ENCODE assay signal across 9 cellular contexts in the genomic region with DNA sequence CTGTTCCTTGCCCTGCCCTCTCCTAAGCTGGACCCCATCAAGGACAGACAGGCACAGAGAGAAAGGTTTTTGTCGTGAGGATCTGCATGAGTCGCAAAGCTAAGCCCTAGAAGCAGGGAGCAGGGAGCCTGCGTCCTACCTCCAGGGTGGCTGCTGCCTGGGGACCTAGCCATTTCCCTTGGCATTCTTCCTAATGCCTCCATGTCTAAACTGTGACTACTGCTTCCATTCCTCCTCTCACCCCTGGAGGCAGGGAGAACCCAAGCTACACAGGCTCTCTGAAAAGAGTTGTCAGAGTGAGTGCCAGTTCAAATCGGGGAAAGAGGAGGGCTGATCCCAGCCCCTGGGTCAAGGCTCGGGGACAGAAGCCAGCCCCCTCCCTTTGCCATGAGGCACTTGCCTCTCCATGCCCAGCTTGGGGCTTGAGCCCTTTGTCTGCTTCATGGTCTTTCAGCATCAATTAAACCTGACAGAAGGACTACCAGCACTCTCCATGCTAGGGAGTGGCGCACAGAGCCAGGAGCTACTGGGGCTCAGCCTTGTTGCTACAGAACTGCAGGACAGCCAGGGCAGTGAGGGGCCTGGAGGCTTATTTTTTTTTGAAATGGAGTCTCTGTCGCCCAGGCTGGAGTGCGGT. TPM values are rescaled to one million over a fixed set of nuclear protein-coding genes. Genes with fewer than 3 reads are reported as not detected.
DNase-seq lines count a peak whose midpoint lies in the region; ATAC-seq, FAIRE-seq and TF ChIP-seq lines count a peak whose summit lies in the region.
"Had no signal": no experiment of that assay in that cellular context is flagged by ENCODE, and none has a peak within 500 bp of the region (broad histone marks: within the 10 kb centered on the region; RNA-seq: fewer than 3 reads in every experiment).

No MANE protein-coding gene starts in this region.

- BruUV-seq in Caco-2 (replicated peaks; lab: Mats Ljungman, UMichigan): no TSS peak

- H3K4me2 ChIP-seq in Karpas-422 (ENCODE audit: low read depth, low read length, poor library complexity, severe bottlenecking): peak overlapping the region; percentile 84
- peak overlapping the region; percentile 42 for H3K4me2 ChIP-seq in astrocyte (ENCODE audit: low read length)

- no peak overlapping the region for H3K4me3 ChIP-seq in Caco-2 (ENCODE audit: low read depth, low read length)
- H3K4me3 ChIP-seq in Karpas-422 (ENCODE audit: low read length): peak overlapping the region; percentile 73; the same call in 1 of the 2 replicates
- H3K4me3 ChIP-seq in astrocyte (ENCODE audit: insufficient read depth, low read depth, low read length): no peak overlapping the region
- H3K4me3 ChIP-seq in naive thymus-derived CD4-positive, alpha-beta T cell (ENCODE audit: low read length): no peak overlapping the region
- H3K4me3 ChIP-seq in BE2C (ENCODE audit: low read depth, low read length): no peak overlapping the region

- H3K4me3 Mint-ChIP-seq in Caco-2 (ENCODE audit: unreplicated experiment): peak overlapping the region; percentile 22
- no peak overlapping the region for H3K4me3 Mint-ChIP-seq in astrocyte (ENCODE audit: unreplicated experiment)
- peak overlapping the region in 1 of 10 donors; percentile 94 for H3K4me3 Mint-ChIP-seq in naive thymus-derived CD4-positive, alpha-beta T cell

- peaks cover 7% of the 10 kb centered on the region; the same call in 1 of the 2 replicates for H3K4me1 ChIP-seq in Caco-2
- peaks cover 72% of the 10 kb centered on the region for H3K4me1 ChIP-seq in Karpas-422 (ENCODE audit: low read length)
- H3K4me1 ChIP-seq in astrocyte (ENCODE audit: insufficient read depth, low read length): peaks cover 59% of the 10 kb centered on the region
- H3K4me1 ChIP-seq in naive thymus-derived CD4-positive, alpha-beta T cell (ENCODE audit: control insufficient read depth in 2 of 2, insufficient read depth in 2 of 2, low read length in 2 of 2): peaks cover 17 to 29% of the 10 kb centered on the region in 2 donors
- peaks cover 55% of the 10 kb centered on the region for H3K4me1 ChIP-seq in BE2C

- H3K9me3 ChIP-seq in Caco-2 (no peaks in the 10 kb centered on the region), Karpas-422 (ENCODE audit: low read length) (no peaks in the 10 kb centered on the region), astrocyte (ENCODE audit: insufficient read depth, low read depth, low read length) (no peaks in the 10 kb centered on the region), BE2C (no peaks in the 10 kb centered on the region)
- H3K9me3 ChIP-seq in naive thymus-derived CD4-positive, alpha-beta T cell (ENCODE audit: control insufficient read depth in 2 of 3, low read length in 3 of 3): no peaks in the 10 kb centered on the region

- intact Hi-C loops in Caco-2 (cut with micrococcal nuclease; ENCODE audit: unreplicated experiment): loop anchor here (10.0 kb wide), 1 partner anchor 202 kb away; the partner anchor contains the start of genes CCDC32 and RPUSD2
- intact Hi-C loops in naive thymus-derived CD4-positive, alpha-beta T cell (cut with micrococcal nuclease): loop anchor here in 1 of 2 donors (5.0 kb wide), 1 partner anchor 174 kb away; the partner anchor contains the start of gene KNL1

- H3K4me1 Mint-ChIP-seq in Caco-2 (ENCODE audit: low read depth, unreplicated experiment) (peaks cover 11% of the 10 kb centered on the region), astrocyte (ENCODE audit: low read depth, unreplicated experiment) (peaks cover 21% of the 10 kb centered on the region)
- peaks cover 24 to 55% (median 49%) of the 10 kb centered on the region in 7 donors for H3K4me1 Mint-ChIP-seq in naive thymus-derived CD4-positive, alpha-beta T cell

- peak overlapping the region; percentile 85; the same call in 1 of the 2 replicates for H3K9ac ChIP-seq in Karpas-422 (ENCODE audit: low read length)
- H3K9ac ChIP-seq in astrocyte (ENCODE audit: low read length): no peak overlapping the region

- no peak for FAIRE-seq in astrocyte (lab: Jason Lieb, UNC)
- FAIRE-seq: colon had no signal

- TF ChIP-seq CTCF in Caco-2 (IDR thresholded peaks at IDR 0.05; ENCODE audit: insufficient read depth in 1 of 2, low read depth in 1 of 2, low read length in 1 of 2, severe bottlenecking in 1 of 2, unreplicated experiment in 1 of 2): no peak
- no peak for TF ChIP-seq CTCF in astrocyte (IDR thresholded peaks at IDR 0.05; ENCODE audit: insufficient read depth, low read depth, low read length)
- no peak for TF ChIP-seq CTCF in BE2C (IDR thresholded peaks at IDR 0.05; ENCODE audit: low read depth, low read length)

- no peak for ATAC-seq in naive thymus-derived CD4-positive, alpha-beta T cell
- no peak for ATAC-seq in GM21717 (IDR thresholded peaks at IDR 0.05; ENCODE audit: unreplicated experiment)

- H3K27ac ChIP-seq in Karpas-422 (ENCODE audit: low read length) (peak overlapping the region; percentile 89), astrocyte (ENCODE audit: low read depth, low read length) (no peak overlapping the region)
- H3K27ac ChIP-seq in naive thymus-derived CD4-positive, alpha-beta T cell (ENCODE audit: low read depth, low read length): peak overlapping the region; percentile 78

- H3K79me2 ChIP-seq in Karpas-422 (ENCODE audit: low read length) (peaks cover 9% of the 10 kb centered on the region; the same call in 1 of the 2 replicates), astrocyte (ENCODE audit: insufficient read depth, low read length) (no peaks in the 10 kb centered on the region)

- peak overlapping the region; percentile 90 for H3K27ac Mint-ChIP-seq in Caco-2 (ENCODE audit: unreplicated experiment)
- H3K27ac Mint-ChIP-seq in astrocyte (ENCODE audit: unreplicated experiment): no peak overlapping the region
- H3K27ac Mint-ChIP-seq in naive thymus-derived CD4-positive, alpha-beta T cell: peak overlapping the region in 8 of 9 donors; percentile 9 to 92 (median 82)

- no peaks in the 10 kb centered on the region for H3K27me3 Mint-ChIP-seq in Caco-2 (ENCODE audit: insufficient read depth, unreplicated experiment)
- H3K27me3 Mint-ChIP-seq in astrocyte (ENCODE audit: low read depth, unreplicated experiment): no peaks in the 10 kb centered on the region
- no peaks in the 10 kb centered on the region for H3K27me3 Mint-ChIP-seq in naive thymus-derived CD4-positive, alpha-beta T cell

- H3K9me3 Mint-ChIP-seq in Caco-2 (ENCODE audit: unreplicated experiment) (no peaks in the 10 kb centered on the region), astrocyte (ENCODE audit: unreplicated experiment) (no peaks in the 10 kb centered on the region)
- H3K9me3 Mint-ChIP-seq in naive thymus-derived CD4-positive, alpha-beta T cell: no peaks in the 10 kb centered on the region

- H3K36me3 Mint-ChIP-seq in Caco-2 (ENCODE audit: insufficient read depth, unreplicated experiment) (peaks cover 47% of the 10 kb centered on the region), astrocyte (ENCODE audit: low read depth, unreplicated experiment) (no peaks in the 10 kb centered on the region)
- H3K36me3 Mint-ChIP-seq in naive thymus-derived CD4-positive, alpha-beta T cell: peaks cover 0 to 2% (median 0%) of the 10 kb centered on the region in 5 donors

- H3K36me3 ChIP-seq in Caco-2 (ENCODE audit: control insufficient read depth, insufficient read depth, low read length): peaks cover 1% of the 10 kb centered on the region; the same call in 1 of the 2 replicates
- peaks cover 3% of the 10 kb centered on the region; the same call in 1 of the 2 replicates for H3K36me3 ChIP-seq in Karpas-422 (ENCODE audit: insufficient read depth, low read length)
- H3K36me3 ChIP-seq in astrocyte (ENCODE audit: insufficient read depth, low read length): no peaks in the 10 kb centered on the region
- peaks cover 0 to 18% (median 0%) of the 10 kb centered on the region in 3 experiments for H3K36me3 ChIP-seq in naive thymus-derived CD4-positive, alpha-beta T cell (ENCODE audit: control insufficient read depth in 2 of 3, insufficient read depth in 3 of 3, low read length in 3 of 3)
- no peaks in the 10 kb centered on the region for H3K36me3 ChIP-seq in BE2C

- H4K20me1 ChIP-seq in Karpas-422 (ENCODE audit: insufficient read depth, low read depth, low read length) (0 out of 2 replicates have a peak, but pooled peaks cover 3% of the 10 kb centered on the region), astrocyte (ENCODE audit: insufficient read depth, low read length) (peaks cover 46% of the 10 kb centered on the region)

- H2AFZ ChIP-seq in Karpas-422 (ENCODE audit: low read length) (no peak overlapping the region), astrocyte (ENCODE audit: low read depth, low read length) (no peak overlapping the region)

- H3K9me2 ChIP-seq in Karpas-422 (replicated peaks; ENCODE audit: insufficient read depth, low read length): no peaks in the 10 kb centered on the region

- POLR2A ChIA-PET in Caco-2 (lab: Charles Lee): interaction anchor here (0.6 kb wide), 1 partner anchor 101 kb away, joined by 6 read pairs; no protein-coding TSS in a partner anchor
- POLR2A ChIA-PET in naive thymus-derived CD4-positive, alpha-beta T cell (lab: Charles Lee): interaction anchor here (0.6 to 3.7 kb wide), 4 partner anchors 12 to 78 kb away, joined by 3 to 21 read pairs (median 4); partner anchors contain the start of gene RAD51

- CTCF ChIA-PET in Caco-2 (lab: Charles Lee): interaction anchor here (5.7 kb wide), 1 partner anchor 19 kb away, joined by 25 read pairs; no protein-coding TSS in a partner anchor
- CTCF ChIA-PET in naive thymus-derived CD4-positive, alpha-beta T cell (lab: Charles Lee): interaction anchor here (0.5 kb wide), 1 partner anchor 143 kb away, joined by 4 read pairs; no protein-coding TSS in a partner anchor

- H3K27me3 ChIP-seq in Caco-2 (replicated peaks; ENCODE audit: control insufficient read depth, insufficient read depth, low read length): no peaks in the 10 kb centered on the region
- no peaks in the 10 kb centered on the region for H3K27me3 ChIP-seq in Karpas-422 (ENCODE audit: low read length)
- H3K27me3 ChIP-seq in astrocyte (ENCODE audit: insufficient read depth, low read length): no peaks in the 10 kb centered on the region
- no peaks in the 10 kb centered on the region for H3K27me3 ChIP-seq in naive thymus-derived CD4-positive, alpha-beta T cell (ENCODE audit: control insufficient read depth in 2 of 2, insufficient read depth in 2 of 2, low read length in 2 of 2)
- H3K27me3 ChIP-seq in BE2C: no peaks in the 10 kb centered on the region

- no peak for DNase-seq in Caco-2
- no peak for DNase-seq in Karpas-422
- DNase-seq in astrocyte (ENCODE audit: low read depth): no peak
- DNase-seq in naive thymus-derived CD4-positive, alpha-beta T cell: no peak
- no peak for DNase-seq in EL
- DNase-seq in BE2C: no peak
- DNase-seq in KG1 (lab: John Stamatoyannopoulos, UW): no peak

RNA-seq across cellular contexts. Expression of gene GCHFR, which starts 2.4 kb away (rescaled TPM):
- 54.4 and 59.2 TPM in 2 replicates for total RNA-seq in Caco-2 (2022)
- 173 and 503 TPM in 2 replicates for total RNA-seq in Karpas-422 (2014; rRNA removed; shearing (Covaris generic); ENCODE audit: low replicate concordance)
- total RNA-seq in astrocyte: 6.4 and 7.3 TPM in 2 replicates
- total RNA-seq in naive thymus-derived CD4-positive, alpha-beta T cell: 10 to 100 TPM; 14.5 to 38.3 (median 18.1) TPM
- polyA plus RNA-seq in naive thymus-derived CD4-positive, alpha-beta T cell: 10 to 100 TPM; 65.7 to 83.2 TPM
- polyA plus RNA-seq in BE2C (2012; ENCODE audit: insufficient read depth, insufficient read length, low read depth): 6.2 TPM

RNA-seq across cellular contexts. Expression of gene C15orf62, which starts 3.5 kb away (rescaled TPM):
- total RNA-seq in Caco-2 (2022) (0.91 and 1.3 TPM in 2 replicates), astrocyte (0.19 TPM in 1 of 2 replicates, not detected in the other)
- 2.4 and 9.8 TPM in 2 replicates for total RNA-seq in Karpas-422 (2014; rRNA removed; shearing (Covaris generic); ENCODE audit: low replicate concordance)
- total RNA-seq in naive thymus-derived CD4-positive, alpha-beta T cell: 1 to 10 TPM in 3 of 5 experiments, under 1 TPM in 2; 0.73 to 2.8 (median 1.3) TPM
- polyA plus RNA-seq in naive thymus-derived CD4-positive, alpha-beta T cell: under 1 TPM; 0.35 to 0.67 TPM
- polyA plus RNA-seq in BE2C (2012; ENCODE audit: insufficient read depth, insufficient read length, low read depth): 2.0 TPM

RNA-seq across cellular contexts. Expression of gene RMDN3, which starts 11.3 kb away (rescaled TPM):
- total RNA-seq in Caco-2 (2022) (46.3 and 48.0 TPM in 2 replicates), astrocyte (32.0 and 32.6 TPM in 2 replicates)
- 7.8 and 15.8 TPM in 2 replicates for total RNA-seq in Karpas-422 (2014; rRNA removed; shearing (Covaris generic); ENCODE audit: low replicate concordance)
- 10 to 100 TPM; 19.5 to 44.0 (median 31.9) TPM for total RNA-seq in naive thymus-derived CD4-positive, alpha-beta T cell
- 10 to 100 TPM; 15.7 to 20.2 TPM for polyA plus RNA-seq in naive thymus-derived CD4-positive, alpha-beta T cell
- polyA plus RNA-seq in BE2C (2012; ENCODE audit: insufficient read depth, insufficient read length, low read depth): 135 TPM

RNA-seq across cellular contexts. Expression of gene ZFYVE19, which starts 40.6 kb away (rescaled TPM):
- 26.7 and 26.9 TPM in 2 replicates for total RNA-seq in Caco-2 (2022)
- 14.5 and 47.5 TPM in 2 replicates for total RNA-seq in Karpas-422 (2014; rRNA removed; shearing (Covaris generic); ENCODE audit: low replicate concordance)
- total RNA-seq in astrocyte: 13.0 and 13.2 TPM in 2 replicates
- total RNA-seq in naive thymus-derived CD4-positive, alpha-beta T cell: 10 to 100 TPM; 17.9 to 31.9 (median 30.5) TPM
- polyA plus RNA-seq in naive thymus-derived CD4-positive, alpha-beta T cell: 10 to 100 TPM; 15.7 to 22.7 TPM
- polyA plus RNA-seq in BE2C (2012; ENCODE audit: insufficient read depth, insufficient read length, low read depth): 9.9 TPM

RNA-seq across cellular contexts. Expression of gene DNAJC17, which starts 41.0 kb away (rescaled TPM):
- 26.3 and 30.1 TPM in 2 replicates for total RNA-seq in Caco-2 (2022)
- total RNA-seq in Karpas-422 (2014; rRNA removed; shearing (Covaris generic); ENCODE audit: low replicate concordance): 14.8 and 46.6 TPM in 2 replicates
- total RNA-seq in astrocyte: 21.0 and 27.2 TPM in 2 replicates
- total RNA-seq in naive thymus-derived CD4-positive, alpha-beta T cell: 10 to 100 TPM; 28.8 to 50.9 (median 36.7) TPM
- 10 to 100 TPM; 31.0 to 35.5 TPM for polyA plus RNA-seq in naive thymus-derived CD4-positive, alpha-beta T cell
- polyA plus RNA-seq in BE2C (2012; ENCODE audit: insufficient read depth, insufficient read length, low read depth): 63.6 TPM
